8 cellular contexts compared by ENCODE assay signal in genomic region chr1:13960376-13960987, GRCh38.
A peak's percentile ranks its signal among the peaks of the same experiment; 100 is the strongest.
DNase-seq lines count a peak whose midpoint lies in the region; ATAC-seq and TF ChIP-seq lines count a peak whose summit lies in the region.

No MANE protein-coding gene starts in this region.

- intact Hi-C loops in CD4-positive, alpha-beta memory T cell (cut with micrococcal nuclease): no loop called here
- intact Hi-C loops in stomach (cut with DNase I; ENCODE audit: low total_unique reads): loop anchor here (5.0 kb wide), 1 partner anchor 298 kb away; no protein-coding TSS in a partner anchor

- no peak overlapping the region for H2AFZ ChIP-seq in OCI-LY1 (ENCODE audit: low read length)

- H3K27ac Mint-ChIP-seq in CD4-positive, alpha-beta memory T cell: no peak overlapping the region
- no peak overlapping the region for H3K27ac Mint-ChIP-seq in nephron progenitor cell

- H3K9me3 Mint-ChIP-seq in CD4-positive, alpha-beta memory T cell: peaks cover 0 to 3% (median 0%) of the 10 kb centered on the region in 8 donors
- H3K9me3 Mint-ChIP-seq in nephron progenitor cell: no peaks in the 10 kb centered on the region

- no peaks in the 10 kb centered on the region for H3K4me1 ChIP-seq in CD4-positive, alpha-beta memory T cell (ENCODE audit: insufficient read depth, low read length)
- H3K4me1 ChIP-seq in OCI-LY1 (ENCODE audit: insufficient read depth, low read length, severe bottlenecking) (no peaks in the 10 kb centered on the region), stomach (no peaks in the 10 kb centered on the region)

- no peak overlapping the region for H3K4me2 ChIP-seq in OCI-LY1 (ENCODE audit: low read length)

- TF ChIP-seq EP300 in stomach (IDR thresholded peaks at IDR 0.05): no peak

- H3K4me1 Mint-ChIP-seq in CD4-positive, alpha-beta memory T cell: peaks cover 0 to 3% (median 0%) of the 10 kb centered on the region in 4 donors
- H3K4me1 Mint-ChIP-seq in nephron progenitor cell: no peaks in the 10 kb centered on the region

- no peaks in the 10 kb centered on the region for H3K79me2 ChIP-seq in OCI-LY1 (ENCODE audit: insufficient read depth, low read length)

- no peak overlapping the region for H3K4me3 Mint-ChIP-seq in CD4-positive, alpha-beta memory T cell
- H3K4me3 Mint-ChIP-seq in nephron progenitor cell: no peak overlapping the region

- TF ChIP-seq POLR2A in stomach (IDR thresholded peaks at IDR 0.05): no peak

- H3K36me3 Mint-ChIP-seq in CD4-positive, alpha-beta memory T cell: no peaks in the 10 kb centered on the region
- H3K36me3 Mint-ChIP-seq in nephron progenitor cell (ENCODE audit: low read depth): no peaks in the 10 kb centered on the region

- no peaks in the 10 kb centered on the region for H3F3A ChIP-seq in OCI-LY1 (ENCODE audit: insufficient read depth, low read length)

- no peaks in the 10 kb centered on the region for H3K9me2 ChIP-seq in OCI-LY1 (ENCODE audit: low read depth, low read length)

- no peak overlapping the region for H3K9ac ChIP-seq in OCI-LY1 (ENCODE audit: low read length)

- CTCF ChIA-PET in CD4-positive, alpha-beta memory T cell (lab: Charles Lee; ENCODE audit: partially characterized antibody): interaction anchor here (1.2 to 1.9 kb wide), 2 partner anchors 11 to 296 kb away, joined by 4 to 5 read pairs; no protein-coding TSS in a partner anchor

- POLR2A ChIA-PET in CD4-positive, alpha-beta memory T cell (lab: Charles Lee; ENCODE audit: partially characterized antibody): no interaction called here

- H3K27me3 ChIP-seq in CD4-positive, alpha-beta memory T cell (ENCODE audit: insufficient read depth, low read length): no peaks in the 10 kb centered on the region
- peaks cover 2% of the 10 kb centered on the region; the same call in 1 of the 2 replicates for H3K27me3 ChIP-seq in H7 (ENCODE audit: control insufficient read depth, insufficient read depth, low read length)
- H3K27me3 ChIP-seq in OCI-LY1 (ENCODE audit: insufficient read depth, low read length): no peaks in the 10 kb centered on the region
- H3K27me3 ChIP-seq in stomach: peaks cover 0 to 11% (median 0%) of the 10 kb centered on the region in 3 donors

- H3K27me3 Mint-ChIP-seq in CD4-positive, alpha-beta memory T cell: peaks cover 22 to 47% of the 10 kb centered on the region in 2 donors
- H3K27me3 Mint-ChIP-seq in nephron progenitor cell (ENCODE audit: low read depth, poor library complexity): peaks cover 71% of the 10 kb centered on the region

- 10 to 15% (median 12%) methylated on average over 9 to 12 of the region's 12 CpGs for WGBS in stomach, 5 donors

- DNase-seq in CD4-positive, alpha-beta memory T cell: peak; percentile 37 to 56 (median 46)
- DNase-seq in H7 (peak; percentile 80), fibroblast of peridontal ligament (ENCODE audit: extremely low read depth) (peak; percentile 60), nephron progenitor cell (peak; percentile 82), stomach (peak; percentile 74)
- DNase-seq in activated T-cell treated with anti-CD3 and anti-CD28 coated beads, Interleukin-2, amount 50 U/mL, for 48 hours: peak; percentile 75 to 81

- TF ChIP-seq CTCF in OCI-LY1 (IDR thresholded peaks at IDR 0.05; ENCODE audit: low read length) (peak; percentile 87), nephron progenitor cell (IDR thresholded peaks at IDR 0.05) (peak; percentile 96), stomach (IDR thresholded peaks at IDR 0.05) (peak in 6 of 7 experiments; percentile 51 to 97 (median 93))

- no peaks in the 10 kb centered on the region for H3K36me3 ChIP-seq in CD4-positive, alpha-beta memory T cell (ENCODE audit: insufficient read depth, low read length)
- H3K36me3 ChIP-seq in H7 (replicated peaks; ENCODE audit: control insufficient read depth, insufficient read depth, low read length) (no peaks in the 10 kb centered on the region), OCI-LY1 (ENCODE audit: insufficient read depth, low read length) (no peaks in the 10 kb centered on the region), stomach (no peaks in the 10 kb centered on the region)

- no peak for ATAC-seq in GM21447 (IDR thresholded peaks at IDR 0.05; ENCODE audit: unreplicated experiment)

- H4K20me1 ChIP-seq in OCI-LY1 (ENCODE audit: insufficient read depth, low read length): no peaks in the 10 kb centered on the region

- H3K9me3 ChIP-seq in CD4-positive, alpha-beta memory T cell (ENCODE audit: control insufficient read depth in 1 of 2, low read length in 2 of 2): no peaks in the 10 kb centered on the region
- no peaks in the 10 kb centered on the region for H3K9me3 ChIP-seq in OCI-LY1 (ENCODE audit: low read length)
- H3K9me3 ChIP-seq in stomach: no peaks in the 10 kb centered on the region

- H3K4me3 ChIP-seq in CD4-positive, alpha-beta memory T cell (ENCODE audit: low read length in 2 of 2): no peak overlapping the region
- no peak overlapping the region for H3K4me3 ChIP-seq in H7 (ENCODE audit: insufficient read depth, low read depth, low read length)
- no peak overlapping the region for H3K4me3 ChIP-seq in OCI-LY1 (ENCODE audit: low read depth, low read length, poor library complexity, severe bottlenecking)
- no peak overlapping the region for H3K4me3 ChIP-seq in stomach

- no peak overlapping the region for H3K27ac ChIP-seq in CD4-positive, alpha-beta memory T cell (ENCODE audit: low read depth, low read length)
- no peak overlapping the region for H3K27ac ChIP-seq in OCI-LY1 (ENCODE audit: low read depth, low read length, poor library complexity, severe bottlenecking)
- no peak overlapping the region for H3K27ac ChIP-seq in stomach
